8 cellular contexts compared by ENCODE assay signal in the genomic region with DNA sequence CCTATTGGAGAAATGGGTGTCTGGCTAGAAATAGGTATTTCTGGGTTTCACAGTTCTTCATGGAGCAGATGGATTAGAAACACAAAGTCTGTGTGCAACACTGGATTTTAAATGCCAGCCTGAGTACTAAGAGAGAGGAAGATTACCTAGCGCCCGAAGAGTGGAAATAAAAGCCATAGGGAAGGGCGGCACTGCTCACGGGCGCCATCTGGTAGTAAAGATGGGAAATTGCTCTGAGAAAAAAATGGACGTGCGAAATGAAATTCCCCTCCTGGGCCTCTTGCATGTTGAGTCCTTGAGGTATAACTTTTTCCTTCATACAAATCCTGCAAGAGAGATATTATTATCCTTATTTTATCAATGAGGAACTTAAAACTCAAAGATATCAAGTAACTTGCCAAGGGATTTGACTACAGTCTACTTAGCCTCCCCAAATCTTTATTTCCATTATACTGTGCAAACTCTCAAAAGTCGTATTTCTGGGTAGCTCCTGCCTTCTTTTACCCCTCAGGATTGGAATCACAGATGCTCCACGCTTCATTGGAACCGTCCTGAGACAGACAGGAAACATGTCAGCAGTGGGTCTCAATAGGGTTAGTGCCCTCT.
DNase-seq lines count a peak whose midpoint lies in the region; ATAC-seq, FAIRE-seq and TF ChIP-seq lines count a peak whose summit lies in the region.

No MANE protein-coding gene starts in this region.

- DNase-seq in ELR (ENCODE audit: low read depth) (peak; percentile 68), NCI-H510A treated with DMSO at 0.1 percent for 48 hours (lab: John Stamatoyannopoulos, UW) (peak; percentile 87), mucosa of descending colon (peak in 2 of 3 donors; percentile 44 to 57), tibial artery (peak in 1 of 2 donors; percentile 48), GM12891 (ENCODE audit: insufficient read length, low spot score) (no peak)
- peak; percentile 13 to 26 for DNase-seq in activated CD4-positive, alpha-beta T cell treated with anti-CD3 and anti-CD28 coated beads, Interleukin-2, amount 50 U/mL, for 4 hours

- H3K9me3 ChIP-seq in mucosa of descending colon = no peaks in the 10 kb centered on the region
- H3K9me3 ChIP-seq in tibial artery = no peaks in the 10 kb centered on the region

- H3K4me1 ChIP-seq in mucosa of descending colon (ENCODE audit: low read depth) (no peaks in the 10 kb centered on the region), tibial artery (peaks cover 0 to 5% (median 0%) of the 10 kb centered on the region in 4 donors)

- intact Hi-C loops in mucosa of descending colon (cut with DNase I, micrococcal nuclease) = loop anchor here in 1 of 2 donors (10.0 kb wide), 1 partner anchor 354 kb away; no protein-coding TSS in a partner anchor
- intact Hi-C loops in tibial artery (cut with DNase I; ENCODE audit: low total_unique reads) = no loop called here

- no peaks in the 10 kb centered on the region for H3K36me3 ChIP-seq in mucosa of descending colon (ENCODE audit: low read depth)
- no peaks in the 10 kb centered on the region for H3K36me3 ChIP-seq in tibial artery

- peak; percentile 76 for FAIRE-seq in endometrium (lab: Jason Lieb, UNC)
- no peak for FAIRE-seq in GM12891 (lab: Jason Lieb, UNC)

- no peak overlapping the region for H3K27ac ChIP-seq in tibial artery

- H3K27me3 ChIP-seq in tibial artery = no peaks in the 10 kb centered on the region

- peak; percentile 52 for ATAC-seq in HG03135 (IDR thresholded peaks at IDR 0.05; ENCODE audit: unreplicated experiment)
- peak; percentile 82 for ATAC-seq in mucosa of descending colon

- TF ChIP-seq POLR2A in GM12891 (IDR thresholded peaks at IDR 0.05; ENCODE audit: low read depth, low read length) = no peak

- peak; percentile 72 for TF ChIP-seq CTCF in mucosa of descending colon (IDR thresholded peaks at IDR 0.05)
- peak; percentile 82 to 91 for TF ChIP-seq CTCF in tibial artery (IDR thresholded peaks at IDR 0.05)

- H3K4me3 ChIP-seq in mucosa of descending colon (no peak overlapping the region), tibial artery (no peak overlapping the region)

TF ChIP-seq in GM12891, 5 proteins besides CTCF, POLR2A, EP300 and RAD21:
- no peak for TF ChIP-seq TAF1 (IDR thresholded peaks at IDR 0.05; ENCODE audit: low read depth, low read length)
- no peak for TF ChIP-seq SPI1 (IDR thresholded peaks at IDR 0.05; ENCODE audit: low read depth, low read length)
- no peak for TF ChIP-seq POLR2AphosphoS5 (IDR thresholded peaks at IDR 0.05; ENCODE audit: low read depth, low read length)
- no peak for TF ChIP-seq PAX5 (IDR thresholded peaks at IDR 0.05; ENCODE audit: insufficient read depth, low read length, severe bottlenecking)
- no peak for TF ChIP-seq POU2F2 (IDR thresholded peaks at IDR 0.05; ENCODE audit: low read depth, low read length)
